Comparison of ENCODE assay signal across 23 cellular contexts in genomic region chr11:113694390-113694789, GRCh38.
"Had no signal": no experiment of that assay in that cellular context is flagged by ENCODE, and none has a peak within 500 bp of the region (broad histone marks: within the 10 kb centered on the region; RNA-seq: fewer than 3 reads in every experiment).

No MANE protein-coding gene starts in this region.

- H3K9me3 Mint-ChIP-seq: stimulated activated effector memory CD8-positive, alpha-beta T cell treated with anti-CD3 and anti-CD28 coated beads, Interleukin-12 subunit alpha, Interleukin-12 subunit beta, amount 100 ng/mL, for 72 hours; stimulated activated memory B cell treated with anti-CD40 and anti-IgM and Interleukin-4, amounts not matched to agents 10 μg/mL and 1 μg/mL and 100 μg/mL, for 72 hours; stimulated activated naive B cell treated with anti-CD40 and anti-IgM and Interleukin-4, amounts not matched to agents 10 μg/mL and 1 μg/mL and 100 μg/mL, for 72 hours; stimulated activated naive CD8-positive, alpha-beta T cell treated with anti-CD3 and anti-CD28 coated beads, Interleukin-15, amount 100 ng/mL, for 72 hours; stimulated activated naive CD8-positive, alpha-beta T cell treated with anti-CD3 and anti-CD28 coated beads, Interleukin-15, Interleukin-2, amounts not matched to agents 100 ng/mL and 50 ng/mL, for 24 hours; type B pancreatic cell had no signal

- H3K4me3 Mint-ChIP-seq: stimulated activated effector memory CD8-positive, alpha-beta T cell treated with anti-CD3 and anti-CD28 coated beads, Interleukin-12 subunit alpha, Interleukin-12 subunit beta, amount 100 ng/mL, for 72 hours; stimulated activated memory B cell treated with anti-CD40 and anti-IgM and Interleukin-4, amounts not matched to agents 10 μg/mL and 1 μg/mL and 100 μg/mL, for 72 hours; stimulated activated naive B cell treated with anti-CD40 and anti-IgM and Interleukin-4, amounts not matched to agents 10 μg/mL and 1 μg/mL and 100 μg/mL, for 72 hours; stimulated activated naive CD8-positive, alpha-beta T cell treated with anti-CD3 and anti-CD28 coated beads, Interleukin-15, amount 100 ng/mL, for 72 hours; stimulated activated naive CD8-positive, alpha-beta T cell treated with anti-CD3 and anti-CD28 coated beads, Interleukin-15, Interleukin-2, amounts not matched to agents 100 ng/mL and 50 ng/mL, for 24 hours; type B pancreatic cell had no signal

- H3K4me1 Mint-ChIP-seq: stimulated activated effector memory CD8-positive, alpha-beta T cell treated with anti-CD3 and anti-CD28 coated beads, Interleukin-12 subunit alpha, Interleukin-12 subunit beta, amount 100 ng/mL, for 72 hours; stimulated activated memory B cell treated with anti-CD40 and anti-IgM and Interleukin-4, amounts not matched to agents 10 μg/mL and 1 μg/mL and 100 μg/mL, for 72 hours; stimulated activated naive B cell treated with anti-CD40 and anti-IgM and Interleukin-4, amounts not matched to agents 10 μg/mL and 1 μg/mL and 100 μg/mL, for 72 hours; stimulated activated naive CD8-positive, alpha-beta T cell treated with anti-CD3 and anti-CD28 coated beads, Interleukin-15, amount 100 ng/mL, for 72 hours had no signal

- ATAC-seq: stimulated activated effector memory CD8-positive, alpha-beta T cell treated with anti-CD3 and anti-CD28 coated beads, Interleukin-12 subunit alpha, Interleukin-12 subunit beta, amount 100 ng/mL, for 72 hours; stimulated activated memory B cell treated with anti-CD40 and anti-IgM and Interleukin-4, amounts not matched to agents 10 μg/mL and 1 μg/mL and 100 μg/mL, for 72 hours; stimulated activated naive B cell treated with anti-CD40 and anti-IgM and Interleukin-4, amounts not matched to agents 10 μg/mL and 1 μg/mL and 100 μg/mL, for 72 hours; stimulated activated naive CD8-positive, alpha-beta T cell treated with anti-CD3 and anti-CD28 coated beads, Interleukin-15, Interleukin-2, amounts not matched to agents 100 U/mL and 50 U/mL, for 24 hours; upper lobe of right lung had no signal

- H3K36me3 Mint-ChIP-seq: stimulated activated effector memory CD8-positive, alpha-beta T cell treated with anti-CD3 and anti-CD28 coated beads, Interleukin-12 subunit alpha, Interleukin-12 subunit beta, amount 100 ng/mL, for 72 hours; type B pancreatic cell had no signal

- H3K27ac Mint-ChIP-seq: stimulated activated effector memory CD8-positive, alpha-beta T cell treated with anti-CD3 and anti-CD28 coated beads, Interleukin-12 subunit alpha, Interleukin-12 subunit beta, amount 100 ng/mL, for 72 hours; stimulated activated memory B cell treated with anti-CD40 and anti-IgM and Interleukin-4, amounts not matched to agents 10 μg/mL and 1 μg/mL and 100 μg/mL, for 72 hours; stimulated activated naive B cell treated with anti-CD40 and anti-IgM and Interleukin-4, amounts not matched to agents 10 μg/mL and 1 μg/mL and 100 μg/mL, for 72 hours; stimulated activated naive CD8-positive, alpha-beta T cell treated with anti-CD3 and anti-CD28 coated beads, Interleukin-15, Interleukin-2, amounts not matched to agents 100 ng/mL and 50 ng/mL, for 24 hours; type B pancreatic cell had no signal

- H3K27me3 Mint-ChIP-seq: stimulated activated memory B cell treated with anti-CD40 and anti-IgM and Interleukin-4, amounts not matched to agents 10 μg/mL and 1 μg/mL and 100 μg/mL, for 72 hours; stimulated activated naive B cell treated with anti-CD40 and anti-IgM and Interleukin-4, amounts not matched to agents 10 μg/mL and 1 μg/mL and 100 μg/mL, for 72 hours; stimulated activated naive CD8-positive, alpha-beta T cell treated with anti-CD3 and anti-CD28 coated beads, Interleukin-15, amount 100 ng/mL, for 72 hours; stimulated activated naive CD8-positive, alpha-beta T cell treated with anti-CD3 and anti-CD28 coated beads, Interleukin-15, Interleukin-2, amounts not matched to agents 100 ng/mL and 50 ng/mL, for 24 hours; type B pancreatic cell had no signal

- DNase-seq: stimulated activated CD4-positive, alpha-beta T cell treated with anti-CD3 and anti-CD28 coated beads, Interleukin-2, amount 100 ng/mL, for 48 hours; stimulated activated CD4-positive, alpha-beta T cell treated with anti-CD3 and anti-CD28 coated beads, Interleukin-4, amount 100 ng/mL, for 1 hour; stimulated activated CD4-positive, alpha-beta T cell treated with anti-CD3 and anti-CD28 coated beads, Interleukin-4, amount 100 ng/mL, for 24 hours; stimulated activated CD4-positive, alpha-beta T cell treated with anti-CD3 and anti-CD28 coated beads, Interleukin-4, amount 100 ng/mL, for 4 hours; stimulated activated CD8-positive, alpha-beta memory T cell treated with anti-CD3 and anti-CD28 coated beads, Interleukin-4, amount 100 ng/mL, for 48 hours; stimulated activated naive B cell treated with anti-CD40 and anti-IgM and Interleukin-4, amounts not matched to agents 10 μg/mL and 1 μg/mL and 100 μg/mL, for 72 hours; stimulated activated naive CD4-positive, alpha-beta T cell; stimulated activated naive CD4-positive, alpha-beta T cell treated with Interleukin-2 at 50 U/mL for 16 hours; stimulated activated naive CD8-positive, alpha-beta T cell treated with anti-CD3 and anti-CD28 coated beads, Interleukin-15, amount 100 ng/mL, for 72 hours; stimulated activated naive CD8-positive, alpha-beta T cell treated with anti-CD3 and anti-CD28 coated beads, Interleukin-15, Interleukin-2, amounts not matched to agents 100 U/mL and 50 U/mL, for 24 hours; stomach; substantia nigra; testis; thyroid gland; tibial artery; transverse colon; trophoblast cell; upper lobe of right lung; uterus had no signal
